1 cellular context compared by ENCODE assay signal in genomic region chr17:18981642-18982424, GRCh38.
TF ChIP-seq lines count a peak whose summit lies in the region.

No MANE protein-coding gene starts in this region.

TF ChIP-seq in HEK293, 187 proteins besides CTCF, POLR2A, EP300 and RAD21 (continued from another document):
- peak; percentile 63; the same call in 1 of the 2 replicates for TF ChIP-seq TRIM28 (IDR thresholded peaks at IDR 0.05; ENCODE audit: borderline replicate concordance, low read length)
- no peak for TF ChIP-seq ZNF350 (tag by site-specific recombination; IDR thresholded peaks at IDR 0.05)
- TF ChIP-seq ZNF692 (tag by site-specific recombination; IDR thresholded peaks at IDR 0.05) = peak; percentile 95
- TF ChIP-seq ZNF707 (tag by site-specific recombination; IDR thresholded peaks at IDR 0.05) = no peak
- 0 out of 2 replicates have a peak, but pooled peaks have one; percentile 28 for TF ChIP-seq ZNF623 (tag by site-specific recombination; IDR thresholded peaks at IDR 0.05)
- TF ChIP-seq MYNN (tag by site-specific recombination; IDR thresholded peaks at IDR 0.05; ENCODE audit: borderline replicate concordance) = no peak
- no peak for TF ChIP-seq ZNF843 (tag by site-specific recombination; IDR thresholded peaks at IDR 0.05)
- no peak for TF ChIP-seq HOXA7 (CRISPR knock-in tag; IDR thresholded peaks at IDR 0.05; ENCODE audit: borderline replicate concordance)
- no peak for TF ChIP-seq KLF9 (tag by site-specific recombination; IDR thresholded peaks at IDR 0.05; ENCODE audit: low read depth)
- no peak for TF ChIP-seq ZNF114 (tag by site-specific recombination; IDR thresholded peaks at IDR 0.05)
- no peak for TF ChIP-seq HOXC10 (CRISPR knock-in tag; IDR thresholded peaks at IDR 0.05)
- TF ChIP-seq, protein P1, sequence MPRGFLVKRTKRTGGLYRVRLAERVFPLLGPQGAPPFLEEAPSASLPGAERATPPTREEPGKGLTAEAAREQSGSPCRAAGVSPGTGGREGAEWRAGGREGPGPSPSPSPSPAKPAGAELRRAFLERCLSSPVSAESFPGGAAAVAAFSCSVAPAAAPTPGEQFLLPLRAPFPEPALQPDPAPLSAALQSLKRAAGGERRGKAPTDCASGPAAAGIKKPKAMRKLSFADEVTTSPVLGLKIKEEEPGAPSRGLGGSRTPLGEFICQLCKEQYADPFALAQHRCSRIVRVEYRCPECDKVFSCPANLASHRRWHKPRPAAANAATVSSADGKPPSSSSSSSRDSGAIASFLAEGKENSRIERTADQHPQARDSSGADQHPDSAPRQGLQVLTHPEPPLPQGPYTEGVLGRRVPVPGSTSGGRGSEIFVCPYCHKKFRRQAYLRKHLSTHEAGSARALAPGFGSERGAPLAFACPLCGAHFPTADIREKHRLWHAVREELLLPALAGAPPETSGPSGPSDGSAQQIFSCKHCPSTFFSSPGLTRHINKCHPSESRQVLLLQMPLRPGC (tag by site-specific recombination; IDR thresholded peaks at IDR 0.05) = no peak
- peak; percentile 74 for TF ChIP-seq ZBTB20 (tag by site-specific recombination; IDR thresholded peaks at IDR 0.05)
- TF ChIP-seq ZNF561 (tag by site-specific recombination; IDR thresholded peaks at IDR 0.05; ENCODE audit: borderline replicate concordance) = no peak
- TF ChIP-seq ZNF544 (tag by site-specific recombination; IDR thresholded peaks at IDR 0.05) = no peak
- no peak for TF ChIP-seq PRDM2 (tag by site-specific recombination; IDR thresholded peaks at IDR 0.05; ENCODE audit: borderline replicate concordance)
- no peak for TF ChIP-seq ZNF214 (tag by site-specific recombination; IDR thresholded peaks at IDR 0.05; ENCODE audit: borderline replicate concordance)
- TF ChIP-seq ZNF112 (tag by site-specific recombination; IDR thresholded peaks at IDR 0.05) = no peak
- TF ChIP-seq, protein P2, sequence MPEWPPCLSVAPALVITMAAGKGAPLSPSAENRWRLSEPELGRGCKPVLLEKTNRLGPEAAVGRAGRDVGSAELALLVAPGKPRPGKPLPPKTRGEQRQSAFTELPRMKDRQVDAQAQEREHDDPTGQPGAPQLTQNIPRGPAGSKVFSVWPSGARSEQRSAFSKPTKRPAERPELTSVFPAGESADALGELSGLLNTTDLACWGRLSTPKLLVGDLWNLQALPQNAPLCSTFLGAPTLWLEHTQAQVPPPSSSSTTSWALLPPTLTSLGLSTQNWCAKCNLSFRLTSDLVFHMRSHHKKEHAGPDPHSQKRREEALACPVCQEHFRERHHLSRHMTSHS (tag by site-specific recombination; IDR thresholded peaks at IDR 0.05) = no peak
- TF ChIP-seq ZNF19 (tag by site-specific recombination; IDR thresholded peaks at IDR 0.05; ENCODE audit: low read depth) = no peak
- no peak for TF ChIP-seq ZSCAN16 (tag by site-specific recombination; IDR thresholded peaks at IDR 0.05)
- peak; percentile 70; the same call in 1 of the 2 replicates for TF ChIP-seq ZNF24 (tag by site-specific recombination; IDR thresholded peaks at IDR 0.05)
- peak; percentile 55 for TF ChIP-seq GLIS2 (tag by site-specific recombination; IDR thresholded peaks at IDR 0.05)
- no peak for TF ChIP-seq ZNF416 (tag by site-specific recombination; IDR thresholded peaks at IDR 0.05)
- no peak for TF ChIP-seq ZNF571 (tag by site-specific recombination; IDR thresholded peaks at IDR 0.05)
- peak; percentile 65; the same call in 1 of the 2 replicates for TF ChIP-seq ZSCAN30 (tag by site-specific recombination; IDR thresholded peaks at IDR 0.05)
- TF ChIP-seq ZIC2 (tag by site-specific recombination; IDR thresholded peaks at IDR 0.05) = peak; percentile 96
- no peak for TF ChIP-seq ZNF140 (tag by site-specific recombination; IDR thresholded peaks at IDR 0.05)
- peak; percentile 73 for TF ChIP-seq ZNF423 (tag by site-specific recombination; IDR thresholded peaks at IDR 0.05)
- no peak for TF ChIP-seq GLI2 (tag by site-specific recombination; IDR thresholded peaks at IDR 0.05; ENCODE audit: borderline replicate concordance, low read depth)
- no peak for TF ChIP-seq KLF7 (tag by site-specific recombination; IDR thresholded peaks at IDR 0.05; ENCODE audit: borderline replicate concordance)
- no peak for TF ChIP-seq ZNF791 (tag by site-specific recombination; IDR thresholded peaks at IDR 0.05)
- TF ChIP-seq ZNF202 (tag by site-specific recombination; IDR thresholded peaks at IDR 0.05; ENCODE audit: borderline replicate concordance) = no peak
- TF ChIP-seq SALL2 (tag by site-specific recombination; IDR thresholded peaks at IDR 0.05; ENCODE audit: borderline replicate concordance) = no peak
- TF ChIP-seq ZNF701 (tag by site-specific recombination; IDR thresholded peaks at IDR 0.05) = no peak
- no peak for TF ChIP-seq GLI4 (tag by site-specific recombination; IDR thresholded peaks at IDR 0.05)
- TF ChIP-seq BCL11B (tag by site-specific recombination; IDR thresholded peaks at IDR 0.05; ENCODE audit: low read depth) = no peak
- no peak for TF ChIP-seq ZNF280D (tag by site-specific recombination; IDR thresholded peaks at IDR 0.05)
- TF ChIP-seq ZNF2 (tag by site-specific recombination; IDR thresholded peaks at IDR 0.05) = no peak
- TF ChIP-seq ZNF248 (tag by site-specific recombination; IDR thresholded peaks at IDR 0.05) = no peak
- no peak for TF ChIP-seq ZNF16 (tag by site-specific recombination; IDR thresholded peaks at IDR 0.05; ENCODE audit: low read depth)
- no peak for TF ChIP-seq ZNF157 (tag by site-specific recombination; IDR thresholded peaks at IDR 0.05)
- TF ChIP-seq ZNF23 (tag by site-specific recombination; IDR thresholded peaks at IDR 0.05; ENCODE audit: borderline replicate concordance) = no peak
- no peak for TF ChIP-seq ZNF473 (tag by site-specific recombination; IDR thresholded peaks at IDR 0.05)
- TF ChIP-seq ZNF624 (tag by site-specific recombination; IDR thresholded peaks at IDR 0.05) = no peak
- TF ChIP-seq ZNF354C (tag by site-specific recombination; IDR thresholded peaks at IDR 0.05; ENCODE audit: borderline replicate concordance, low read depth) = no peak
- TF ChIP-seq ZBTB8A (tag by site-specific recombination; IDR thresholded peaks at IDR 0.05) = peak; percentile 61
- TF ChIP-seq ZNF514 (tag by site-specific recombination; IDR thresholded peaks at IDR 0.05) = no peak
- TF ChIP-seq, protein P3, sequence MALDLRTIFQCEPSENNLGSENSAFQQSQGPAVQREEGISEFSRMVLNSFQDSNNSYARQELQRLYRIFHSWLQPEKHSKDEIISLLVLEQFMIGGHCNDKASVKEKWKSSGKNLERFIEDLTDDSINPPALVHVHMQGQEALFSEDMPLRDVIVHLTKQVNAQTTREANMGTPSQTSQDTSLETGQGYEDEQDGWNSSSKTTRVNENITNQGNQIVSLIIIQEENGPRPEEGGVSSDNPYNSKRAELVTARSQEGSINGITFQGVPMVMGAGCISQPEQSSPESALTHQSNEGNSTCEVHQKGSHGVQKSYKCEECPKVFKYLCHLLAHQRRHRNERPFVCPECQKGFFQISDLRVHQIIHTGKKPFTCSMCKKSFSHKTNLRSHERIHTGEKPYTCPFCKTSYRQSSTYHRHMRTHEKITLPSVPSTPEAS (tag by site-specific recombination; IDR thresholded peaks at IDR 0.05) = no peak
- no peak for TF ChIP-seq ZNF664 (tag by site-specific recombination; IDR thresholded peaks at IDR 0.05)
- no peak for TF ChIP-seq ZNF654 (tag by site-specific recombination; IDR thresholded peaks at IDR 0.05; ENCODE audit: low read depth)
- peak; percentile 42; the same call in 1 of the 2 replicates for TF ChIP-seq IKZF3 (tag by site-specific recombination; IDR thresholded peaks at IDR 0.05)
- 0 out of 2 replicates have a peak, but pooled peaks have one; percentile 14 for TF ChIP-seq YY2 (tag by site-specific recombination; IDR thresholded peaks at IDR 0.05)
